ENCODE assay signal across 1 cellular context in genomic region chr1:93566227-93566626, GRCh38.
TF ChIP-seq lines count a peak whose summit lies in the region.

No MANE protein-coding gene starts in this region.

TF ChIP-seq in SK-N-SH, 30 proteins besides CTCF, POLR2A, EP300 and RAD21 (continued from another document):
- no peak for TF ChIP-seq PBX3 (IDR thresholded peaks at IDR 0.05)
- TF ChIP-seq POLR2AphosphoS5 (IDR thresholded peaks at IDR 0.05; ENCODE audit: low read depth, low read length): no peak
- no peak for TF ChIP-seq NFIC (IDR thresholded peaks at IDR 0.05; ENCODE audit: borderline replicate concordance)
- TF ChIP-seq MEF2A (IDR thresholded peaks at IDR 0.05; ENCODE audit: borderline replicate concordance, low read depth): no peak
- no peak for TF ChIP-seq TAF1 (IDR thresholded peaks at IDR 0.05; ENCODE audit: borderline replicate concordance, low read depth, low read length)
- TF ChIP-seq ZBTB33 (IDR thresholded peaks at IDR 0.05; ENCODE audit: borderline replicate concordance, low read depth): no peak
- TF ChIP-seq GABPA (IDR thresholded peaks at IDR 0.05; ENCODE audit: low read depth): no peak
- TF ChIP-seq RXRA (IDR thresholded peaks at IDR 0.05; ENCODE audit: borderline replicate concordance, low read depth): no peak
- no peak for TF ChIP-seq GATA2 (CRISPR knock-in tag; IDR thresholded peaks at IDR 0.05)
- TF ChIP-seq TCF12 (IDR thresholded peaks at IDR 0.05): no peak
- TF ChIP-seq FOSL2 (IDR thresholded peaks at IDR 0.05; ENCODE audit: borderline replicate concordance, low read depth): no peak
- no peak for TF ChIP-seq JUND (IDR thresholded peaks at IDR 0.05)
- no peak for TF ChIP-seq EZH2phosphoT487 (IDR thresholded peaks at IDR 0.05; ENCODE audit: borderline replicate concordance, low read depth)
- TF ChIP-seq ELF1 (IDR thresholded peaks at IDR 0.05): no peak
